ENCODE assay signal across 1 cellular context in genomic region chr12:98593351-98594049, GRCh38.
TF ChIP-seq lines count a peak whose summit lies in the region.

Gene SLC25A3, plus strand, starts transcription at chr12:98593686. Its CDS starts 293 bp downstream, at chr12:98593979.

TF ChIP-seq in HEK293, 187 proteins besides CTCF, POLR2A, EP300 and RAD21 (continued from another document and continues in another):
- no peak for TF ChIP-seq REST (tag by site-specific recombination; IDR thresholded peaks at IDR 0.05)
- TF ChIP-seq HOXA7 (CRISPR knock-in tag; IDR thresholded peaks at IDR 0.05; ENCODE audit: borderline replicate concordance), result no peak
- TF ChIP-seq HIC1 (tag by site-specific recombination; IDR thresholded peaks at IDR 0.05), result no peak
- peak; percentile 83 for TF ChIP-seq ZBTB26 (tag by site-specific recombination; optimal IDR thresholded peaks at IDR 0.05)
- no peak; the same call in none of the 2 replicates for TF ChIP-seq YY1 (tag by site-specific recombination; IDR thresholded peaks at IDR 0.05)
- TF ChIP-seq ZNF148 (tag by site-specific recombination; IDR thresholded peaks at IDR 0.05; ENCODE audit: borderline replicate concordance), result no peak
- no peak for TF ChIP-seq PRDM4 (tag by site-specific recombination; IDR thresholded peaks at IDR 0.05)
- TF ChIP-seq ZNF155 (tag by site-specific recombination; IDR thresholded peaks at IDR 0.05), result no peak
- peak; percentile 23; the same call in 1 of the 2 replicates for TF ChIP-seq BCL11B (tag by site-specific recombination; IDR thresholded peaks at IDR 0.05; ENCODE audit: low read depth)
- TF ChIP-seq ZNF433 (tag by site-specific recombination; IDR thresholded peaks at IDR 0.05; ENCODE audit: low read depth), result no peak
- TF ChIP-seq ZNF623 (tag by site-specific recombination; IDR thresholded peaks at IDR 0.05), result no peak
- TF ChIP-seq ZNF571 (tag by site-specific recombination; IDR thresholded peaks at IDR 0.05), result no peak
- peak; percentile 74 for TF ChIP-seq ZNF580 (tag by site-specific recombination; IDR thresholded peaks at IDR 0.05)
- no peak for TF ChIP-seq ZNF585B (tag by site-specific recombination; IDR thresholded peaks at IDR 0.05)
- TF ChIP-seq ZNF416 (tag by site-specific recombination; IDR thresholded peaks at IDR 0.05), result no peak
- TF ChIP-seq KLF9 (tag by site-specific recombination; IDR thresholded peaks at IDR 0.05; ENCODE audit: low read depth), result no peak
- no peak for TF ChIP-seq ZBTB20 (tag by site-specific recombination; IDR thresholded peaks at IDR 0.05)
- TF ChIP-seq ZNF555 (tag by site-specific recombination; conservative IDR thresholded peaks at IDR 0.05), result no peak
- no peak for TF ChIP-seq ZNF670 (tag by site-specific recombination; IDR thresholded peaks at IDR 0.05; ENCODE audit: low read depth)
- TF ChIP-seq GFI1B (tag by site-specific recombination; IDR thresholded peaks at IDR 0.05), result no peak
- no peak for TF ChIP-seq HOXD13 (CRISPR knock-in tag; IDR thresholded peaks at IDR 0.05; ENCODE audit: borderline replicate concordance)
- TF ChIP-seq SCRT2 (tag by site-specific recombination; IDR thresholded peaks at IDR 0.05), result no peak
- TF ChIP-seq ZNF473 (tag by site-specific recombination; IDR thresholded peaks at IDR 0.05), result no peak
- TF ChIP-seq ZNF24 (tag by site-specific recombination; IDR thresholded peaks at IDR 0.05), result no peak
- peak; percentile 89 for TF ChIP-seq ZBTB48 (tag by site-specific recombination; IDR thresholded peaks at IDR 0.05)
- TF ChIP-seq ZBTB10 (tag by site-specific recombination; IDR thresholded peaks at IDR 0.05), result no peak
- TF ChIP-seq SETDB1 (IDR thresholded peaks at IDR 0.05; ENCODE audit: insufficient read length, low read length), result no peak
- no peak for TF ChIP-seq ZNF114 (tag by site-specific recombination; IDR thresholded peaks at IDR 0.05)
- no peak for TF ChIP-seq ZNF133 (tag by site-specific recombination; IDR thresholded peaks at IDR 0.05)
- 0 out of 2 replicates have a peak, but pooled peaks have one; percentile 54 for TF ChIP-seq ZNF610 (tag by site-specific recombination; IDR thresholded peaks at IDR 0.05; ENCODE audit: borderline replicate concordance)
- no peak for TF ChIP-seq ZBTB1 (tag by site-specific recombination; IDR thresholded peaks at IDR 0.05)
- TF ChIP-seq TRIM28 (IDR thresholded peaks at IDR 0.05; ENCODE audit: borderline replicate concordance, low read length), result no peak
- TF ChIP-seq ZNF776 (tag by site-specific recombination; IDR thresholded peaks at IDR 0.05; ENCODE audit: borderline replicate concordance), result no peak
- TF ChIP-seq ZNF660 (tag by site-specific recombination; IDR thresholded peaks at IDR 0.05), result peak; percentile 38
- no peak for TF ChIP-seq ZFP3 (tag by site-specific recombination; IDR thresholded peaks at IDR 0.05; ENCODE audit: low read depth)
- TF ChIP-seq MZF1 (tag by site-specific recombination; IDR thresholded peaks at IDR 0.05; ENCODE audit: borderline replicate concordance), result no peak
- TF ChIP-seq PBX3 (CRISPR knock-in tag; IDR thresholded peaks at IDR 0.05), result no peak; the same call in 1 of the 2 replicates
- TF ChIP-seq GLI4 (tag by site-specific recombination; IDR thresholded peaks at IDR 0.05), result no peak
- no peak for TF ChIP-seq ZNF223 (tag by site-specific recombination; IDR thresholded peaks at IDR 0.05)
- no peak for TF ChIP-seq ZSCAN16 (tag by site-specific recombination; IDR thresholded peaks at IDR 0.05)
